15 cellular contexts compared by ENCODE assay signal in genomic region chr2:174590346-174590745, GRCh38. TPM values are rescaled to one million over a fixed set of nuclear protein-coding genes. Genes with fewer than 3 reads are reported as not detected.
DNase-seq lines count a peak whose midpoint lies in the region; ATAC-seq and TF ChIP-seq lines count a peak whose summit lies in the region.
"Had no signal": no experiment of that assay in that cellular context is flagged by ENCODE, and none has a peak within 500 bp of the region (broad histone marks: within the 10 kb centered on the region; RNA-seq: fewer than 3 reads in every experiment).

No MANE protein-coding gene starts in this region.

- H3K9me3 Mint-ChIP-seq in activated T-cell treated with anti-CD3 and anti-CD28 coated beads, Interleukin-2, amount 50 U/mL, for 72 hours, result no peaks in the 10 kb centered on the region
- H3K9me3 Mint-ChIP-seq in effector memory CD8-positive, alpha-beta T cell, result no peaks in the 10 kb centered on the region

- H3K36me3 ChIP-seq in thoracic aorta, result no peaks in the 10 kb centered on the region
- H3K36me3 ChIP-seq: right lobe of liver had no signal

- H3K4me1 ChIP-seq in thoracic aorta (ENCODE audit: control insufficient read depth in 1 of 2, low read depth in 2 of 2), result peaks cover 74 to 80% of the 10 kb centered on the region in 2 donors

- H3K9me3 ChIP-seq in T-helper 17 cell (ENCODE audit: control insufficient read depth, low read length, poor library complexity, severe bottlenecking) (no peaks in the 10 kb centered on the region), thoracic aorta (no peaks in the 10 kb centered on the region)
- H3K9me3 ChIP-seq: MG63, right lobe of liver had no signal

- TF ChIP-seq CTCF in thoracic aorta (IDR thresholded peaks at IDR 0.05), result no peak

- peak overlapping the region; percentile 48 to 73 for H3K4me3 Mint-ChIP-seq in activated T-cell treated with anti-CD3 and anti-CD28 coated beads, Interleukin-2, amount 50 U/mL, for 72 hours
- peak overlapping the region; percentile 43 for H3K4me3 Mint-ChIP-seq in T-helper 17 cell
- H3K4me3 Mint-ChIP-seq in effector memory CD8-positive, alpha-beta T cell, result peak overlapping the region; percentile 77 to 91

- no peak for ATAC-seq in activated T-cell treated with anti-CD3 and anti-CD28 coated beads, Interleukin-2, amount 50 U/mL, for 72 hours (replicated peaks in 1 of 2)
- no peak for ATAC-seq in T-helper 17 cell
- ATAC-seq in effector memory CD8-positive, alpha-beta T cell (replicated peaks), result no peak
- no peak for ATAC-seq in thoracic aorta (ENCODE audit: insufficient number of reproducible peaks, low FRiP score, low read depth)
- ATAC-seq in HG03175 (IDR thresholded peaks at IDR 0.05; ENCODE audit: unreplicated experiment), result no peak

- no peaks in the 10 kb centered on the region for H3K27me3 ChIP-seq in thoracic aorta (replicated peaks; ENCODE audit: insufficient read depth)
- H3K27me3 ChIP-seq: MG63, right lobe of liver had no signal

- no peaks in the 10 kb centered on the region for H3K27me3 Mint-ChIP-seq in activated T-cell treated with anti-CD3 and anti-CD28 coated beads, Interleukin-2, amount 50 U/mL, for 72 hours (ENCODE audit: low read depth)
- no peaks in the 10 kb centered on the region for H3K27me3 Mint-ChIP-seq in T-helper 17 cell
- no peaks in the 10 kb centered on the region for H3K27me3 Mint-ChIP-seq in effector memory CD8-positive, alpha-beta T cell

- H3K27ac ChIP-seq in thoracic aorta, result peak overlapping the region; percentile 57 to 91

- no peak for DNase-seq in activated T-cell treated with anti-CD3 and anti-CD28 coated beads, Interleukin-2, amount 50 U/mL, for 72 hours
- DNase-seq in activated T-cell treated with anti-CD3 and anti-CD28 coated beads for 4 hours, result no peak
- no peak for DNase-seq in T-helper 17 cell
- DNase-seq in effector memory CD8-positive, alpha-beta T cell, result no peak
- DNase-seq in thoracic aorta (ENCODE audit: low spot score), result no peak
- no peak for DNase-seq in NCI-H1436 (lab: John Stamatoyannopoulos, UW)
- DNase-seq in cerebellar cortex (ENCODE audit: low spot score), result no peak
- DNase-seq: effector CD8-positive, alpha-beta T cell; MG63; NCI-H2171; right lobe of liver; SIG-M5; stimulated activated CD4-positive, alpha-beta T cell treated with anti-CD3 and anti-CD28 coated beads, Interleukin-4, amount 100 ng/mL, for 4 hours had no signal

- H3K36me3 Mint-ChIP-seq in activated T-cell treated with anti-CD3 and anti-CD28 coated beads, Interleukin-2, amount 50 U/mL, for 72 hours (ENCODE audit: insufficient read depth in 2 of 2), result peaks cover 4 to 17% of the 10 kb centered on the region in 2 donors
- H3K36me3 Mint-ChIP-seq in T-helper 17 cell (ENCODE audit: low read depth), result peaks cover 8% of the 10 kb centered on the region
- peaks cover 78% of the 10 kb centered on the region for H3K36me3 Mint-ChIP-seq in effector memory CD8-positive, alpha-beta T cell (ENCODE audit: insufficient read depth)

- no peak overlapping the region for H3K4me3 ChIP-seq in thoracic aorta
- H3K4me3 ChIP-seq: lung, MG63, right lobe of liver had no signal

- H3K27ac Mint-ChIP-seq in activated T-cell treated with anti-CD3 and anti-CD28 coated beads, Interleukin-2, amount 50 U/mL, for 72 hours, result peak overlapping the region; percentile 98
- H3K27ac Mint-ChIP-seq in T-helper 17 cell, result peak overlapping the region; percentile 93
- H3K27ac Mint-ChIP-seq in effector memory CD8-positive, alpha-beta T cell, result peak overlapping the region; percentile 98 to 100

- H3K4me1 Mint-ChIP-seq in activated T-cell treated with anti-CD3 and anti-CD28 coated beads, Interleukin-2, amount 50 U/mL, for 72 hours (ENCODE audit: low read depth), result peaks cover 89% of the 10 kb centered on the region
- peaks cover 64% of the 10 kb centered on the region for H3K4me1 Mint-ChIP-seq in T-helper 17 cell
- peaks cover 66 to 74% of the 10 kb centered on the region in 2 donors for H3K4me1 Mint-ChIP-seq in effector memory CD8-positive, alpha-beta T cell (ENCODE audit: low read depth in 2 of 2)

RNA-seq across cellular contexts. Expression of gene WIPF1, which starts 7.3 kb away (rescaled TPM):
- total RNA-seq in activated T-cell treated with anti-CD3 and anti-CD28 coated beads, Interleukin-2, amount 50 U/mL, for 72 hours, result 100 to 1,000 TPM; 198 to 237 TPM
- 100 to 1,000 TPM; 368 to 424 TPM for total RNA-seq in T-helper 17 cell
- 10 to 100 TPM; 50.4 to 58.8 TPM for total RNA-seq in thoracic aorta
